ENCODE assay signal across 21 cellular contexts in the genomic region with DNA sequence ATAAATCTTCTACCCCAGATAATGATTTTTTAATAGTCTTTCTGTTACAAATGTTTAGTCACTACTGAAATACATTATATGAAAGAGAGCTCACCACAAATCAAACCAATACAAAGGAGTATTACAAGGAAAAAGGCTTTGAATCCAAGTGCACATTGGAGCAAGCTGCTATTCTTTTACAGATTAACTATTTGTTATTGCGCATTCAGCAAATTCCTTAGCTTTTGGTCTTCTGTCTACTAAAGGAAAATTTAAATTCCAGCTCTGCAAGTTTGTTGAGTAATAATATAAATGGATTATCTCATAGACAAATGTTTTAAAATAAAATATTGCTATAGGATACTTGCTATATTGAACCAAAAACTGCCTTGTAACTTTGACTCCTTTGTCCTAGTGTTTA. TPM values are rescaled to one million over a fixed set of nuclear protein-coding genes. Genes with fewer than 3 reads are reported as not detected.
A peak's percentile ranks its signal among the peaks of the same experiment; 100 is the strongest.
DNase-seq lines count a peak whose midpoint lies in the region; TF ChIP-seq lines count a peak whose summit lies in the region.
"Had no signal": no experiment of that assay in that cellular context is flagged by ENCODE, and none has a peak within 500 bp of the region (broad histone marks: within the 10 kb centered on the region; RNA-seq: fewer than 3 reads in every experiment).

No MANE protein-coding gene starts in this region.

- H3K4me1 Mint-ChIP-seq in progenitor cell of endocrine pancreas (ENCODE audit: low read depth): peaks cover 20% of the 10 kb centered on the region
- H3K4me1 Mint-ChIP-seq in activated naive CD4-positive, alpha-beta T cell treated with anti-CD3 and anti-CD28 coated beads for 36 hours (ENCODE audit: low read depth): no peaks in the 10 kb centered on the region

- peaks cover 6% of the 10 kb centered on the region for H3K9me3 Mint-ChIP-seq in progenitor cell of endocrine pancreas (ENCODE audit: low read depth)
- H3K9me3 Mint-ChIP-seq in activated naive CD4-positive, alpha-beta T cell treated with anti-CD3 and anti-CD28 coated beads for 36 hours: no peaks in the 10 kb centered on the region
- H3K9me3 Mint-ChIP-seq: CD8-positive, alpha-beta T cell had no signal

- no peak overlapping the region for H3K4me3 Mint-ChIP-seq in progenitor cell of endocrine pancreas (ENCODE audit: low read depth)
- H3K4me3 Mint-ChIP-seq in activated naive CD4-positive, alpha-beta T cell treated with anti-CD3 and anti-CD28 coated beads for 36 hours: no peak overlapping the region
- H3K4me3 Mint-ChIP-seq: CD8-positive, alpha-beta T cell had no signal

- H4K20me1 ChIP-seq in Loucy (ENCODE audit: insufficient read depth, low read length, poor library complexity, severe bottlenecking): no peaks in the 10 kb centered on the region
- H4K20me1 ChIP-seq: BLaER1 treated with 17β-estradiol and CSF1 and Interleukin-3, amounts not matched to agents 10 nM and 100 nM had no signal

- BruUV-seq in A673 (replicated peaks; lab: Mats Ljungman, UMichigan): no TSS peak

- H3K4me1 ChIP-seq in A673 (ENCODE audit: insufficient read depth, low read length, poor library complexity, severe bottlenecking) (no peaks in the 10 kb centered on the region), Loucy (ENCODE audit: insufficient read depth, low read length, poor library complexity, severe bottlenecking) (peaks cover 32% of the 10 kb centered on the region)

- no peaks in the 10 kb centered on the region for H3K27me3 Mint-ChIP-seq in progenitor cell of endocrine pancreas
- H3K27me3 Mint-ChIP-seq in activated naive CD4-positive, alpha-beta T cell treated with anti-CD3 and anti-CD28 coated beads for 36 hours (ENCODE audit: low read depth): no peaks in the 10 kb centered on the region

- no peak overlapping the region for H3K27ac ChIP-seq in A673 (ENCODE audit: low read depth, low read length, poor library complexity, severe bottlenecking)

- H3K27ac Mint-ChIP-seq in progenitor cell of endocrine pancreas: peak overlapping the region; percentile 39
- no peak overlapping the region for H3K27ac Mint-ChIP-seq in activated naive CD4-positive, alpha-beta T cell treated with anti-CD3 and anti-CD28 coated beads for 36 hours
- H3K27ac Mint-ChIP-seq: CD8-positive, alpha-beta T cell had no signal

- no peaks in the 10 kb centered on the region for H3K9me2 ChIP-seq in Loucy (replicated peaks; ENCODE audit: low read depth, low read length)

- 0 out of 2 replicates have a peak overlapping the region, but pooled peaks have one; percentile 59 for H2AFZ ChIP-seq in Loucy (ENCODE audit: low read length)

- DNase-seq in A673 (ENCODE audit: low spot score) (peak; percentile 2), fibroblast of the aortic adventitia (ENCODE audit: low read depth) (peak; percentile 7), progenitor cell of endocrine pancreas (ENCODE audit: low spot score, unreplicated experiment) (no peak), hippocampal formation (lab: John Stamatoyannopoulos, UW) (no peak)
- no peak for DNase-seq in activated CD4-positive, CD25-positive, alpha-beta regulatory T cell treated with anti-CD3 and anti-CD28 coated beads, Interleukin-2, amount 50 U/mL, for 72 hours
- no peak for DNase-seq in activated naive CD4-positive, alpha-beta T cell treated with anti-CD3 and anti-CD28 coated beads for 36 hours
- DNase-seq: Calu3; CD8-positive, alpha-beta T cell; GF-D8; NCI-H1048; NCI-H1436 treated with DMSO at 0.1 percent for 48 hours; NCI-H2029 treated with DMSO at 0.1 percent for 48 hours; NCI-H2171; NCI-H526; PC-3; RPMI8226; SHP77 treated with DMSO at 0.1 percent for 48 hours had no signal

- H3K4me3 ChIP-seq in A673 (ENCODE audit: low read depth, low read length, poor library complexity, severe bottlenecking) (no peak overlapping the region), Loucy (ENCODE audit: low read length, poor library complexity, severe bottlenecking) (no peak overlapping the region), fibroblast of the aortic adventitia (ENCODE audit: low read depth, low read length) (no peak overlapping the region)
- H3K4me3 ChIP-seq: BLaER1 treated with 17β-estradiol and CSF1 and Interleukin-3, amounts not matched to agents 10 nM and 100 nM; GM12878 had no signal

- TF ChIP-seq CTCF in A673 (conservative IDR thresholded peaks at IDR 0.05; ENCODE audit: low read depth, low read length): no peak
- no peak for TF ChIP-seq CTCF in Loucy (conservative IDR thresholded peaks at IDR 0.05; ENCODE audit: low read length)
- TF ChIP-seq CTCF in fibroblast of the aortic adventitia (IDR thresholded peaks at IDR 0.05; ENCODE audit: insufficient read depth, low read length): no peak
- TF ChIP-seq CTCF in progenitor cell of endocrine pancreas (IDR thresholded peaks at IDR 0.05; ENCODE audit: unreplicated experiment): no peak

- H3K4me2 ChIP-seq in Loucy (ENCODE audit: low read depth, low read length, poor library complexity, severe bottlenecking): no peak overlapping the region

- POLR2A ChIA-PET in A673 (lab: Charles Lee; ENCODE audit: low non-redundant PET): no interaction called here

- no peaks in the 10 kb centered on the region for H3K79me2 ChIP-seq in Loucy (ENCODE audit: insufficient read depth, low read length)

- no peaks in the 10 kb centered on the region for H3K9me3 ChIP-seq in A673 (ENCODE audit: low read depth, low read length, poor library complexity, severe bottlenecking)
- no peaks in the 10 kb centered on the region for H3K9me3 ChIP-seq in Loucy (ENCODE audit: insufficient read depth, low read depth, low read length)
- H3K9me3 ChIP-seq: BLaER1 treated with 17β-estradiol and CSF1 and Interleukin-3, amounts not matched to agents 10 nM and 100 nM had no signal

- peaks cover 40% of the 10 kb centered on the region for H3K36me3 Mint-ChIP-seq in progenitor cell of endocrine pancreas (ENCODE audit: insufficient read depth)
- H3K36me3 Mint-ChIP-seq in activated naive CD4-positive, alpha-beta T cell treated with anti-CD3 and anti-CD28 coated beads for 36 hours (ENCODE audit: low read depth): no peaks in the 10 kb centered on the region
- H3K36me3 Mint-ChIP-seq: CD8-positive, alpha-beta T cell had no signal

- no peak overlapping the region for H3K9ac ChIP-seq in Loucy (ENCODE audit: low read depth, low read length, poor library complexity, severe bottlenecking)
- H3K9ac ChIP-seq: BLaER1 treated with 17β-estradiol and CSF1 and Interleukin-3, amounts not matched to agents 10 nM and 100 nM had no signal

- intact Hi-C loops in A673 (cut with micrococcal nuclease; ENCODE audit: unreplicated experiment): no loop called here
- intact Hi-C loops in activated naive CD4-positive, alpha-beta T cell treated with anti-CD3 and anti-CD28 coated beads for 36 hours (cut with micrococcal nuclease): no loop called here

- H3K36me3 ChIP-seq in A673 (ENCODE audit: insufficient read depth, low read length, poor library complexity, severe bottlenecking) (no peaks in the 10 kb centered on the region), Loucy (ENCODE audit: insufficient read depth, low read length) (no peaks in the 10 kb centered on the region)
- H3K36me3 ChIP-seq: BLaER1 treated with 17β-estradiol and CSF1 and Interleukin-3, amounts not matched to agents 10 nM and 100 nM had no signal

- H3K27me3 ChIP-seq in A673 (replicated peaks; ENCODE audit: insufficient read depth, low read depth, low read length, poor library complexity): no peaks in the 10 kb centered on the region
- H3K27me3 ChIP-seq in Loucy (ENCODE audit: insufficient read depth, low read length, poor library complexity, severe bottlenecking): no peaks in the 10 kb centered on the region

- H3F3A ChIP-seq in Loucy (ENCODE audit: low read depth): no peaks in the 10 kb centered on the region

- CTCF ChIA-PET in A673 (lab: Charles Lee): no interaction called here
- CTCF ChIA-PET in activated naive CD4-positive, alpha-beta T cell treated with anti-CD3 and anti-CD28 coated beads for 36 hours (lab: Charles Lee): no interaction called here

RNA-seq across cellular contexts. Expression of gene PDE3A, which starts 41.3 kb away (rescaled TPM):
- 0.61 and 0.80 TPM in 2 replicates for total RNA-seq in A673 (2021)
- total RNA-seq in fibroblast of the aortic adventitia (ENCODE audit: low replicate concordance): 16.2 and 17.2 TPM in 2 replicates
- total RNA-seq in progenitor cell of endocrine pancreas: 121 and 134 TPM in 2 replicates
- not detected for total RNA-seq in activated naive CD4-positive, alpha-beta T cell treated with anti-CD3 and anti-CD28 coated beads for 36 hours
- total RNA-seq: CD8-positive, alpha-beta T cell; MCF 10A had no signal

Comparison
In these comparisons a context has a peak if more than half of its experiments do, and no peak if none do; other contexts are left out.
1. DNase-seq: peak in A673 (single experiment) and fibroblast of the aortic adventitia (single experiment); none in progenitor cell of endocrine pancreas (single experiment), hippocampal formation (0 of 2), activated CD4-positive, CD25-positive, alpha-beta regulatory T cell treated with anti-CD3 and anti-CD28 coated beads, Interleukin-2, amount 50 U/mL, for 72 hours (single experiment) and activated naive CD4-positive, alpha-beta T cell treated with anti-CD3 and anti-CD28 coated beads for 36 hours (single experiment).